1 cellular context compared by ENCODE assay signal in genomic region chr22:36331306-36331911, GRCh38.
TF ChIP-seq lines count a peak whose summit lies in the region.

No MANE protein-coding gene starts in this region.

TF ChIP-seq in HepG2, 621 proteins besides CTCF, POLR2A, EP300 and RAD21 (continued from another document and continues in another):
- TF ChIP-seq ARID3A (IDR thresholded peaks at IDR 0.05; ENCODE audit: low read depth, low read length) (no peak), FOSL2 (CRISPR knock-in tag; IDR thresholded peaks at IDR 0.05) (peak; percentile 86), RFX3 (CRISPR knock-in tag; IDR thresholded peaks at IDR 0.05) (no peak), HNF1B (CRISPR knock-in tag; IDR thresholded peaks at IDR 0.05) (no peak), GMEB1 (CRISPR knock-in tag; IDR thresholded peaks at IDR 0.05; ENCODE audit: borderline replicate concordance) (no peak), ZNF687 (CRISPR knock-in tag; IDR thresholded peaks at IDR 0.05) (peak; percentile 90), AKAP8 (CRISPR knock-in tag; IDR thresholded peaks at IDR 0.05) (no peak), ONECUT2 (CRISPR knock-in tag; IDR thresholded peaks at IDR 0.05) (no peak), CEBPZ (IDR thresholded peaks at IDR 0.05; ENCODE audit: low read length) (no peak), PHB2 (IDR thresholded peaks at IDR 0.05; ENCODE audit: partially characterized antibody) (no peak), ZNF180 (CRISPR knock-in tag; IDR thresholded peaks at IDR 0.05; ENCODE audit: borderline replicate concordance, low read depth) (no peak), HMG20A (CRISPR knock-in tag; IDR thresholded peaks at IDR 0.05; ENCODE audit: borderline replicate concordance) (no peak), IRF9 (CRISPR knock-in tag; IDR thresholded peaks at IDR 0.05; ENCODE audit: borderline replicate concordance) (no peak), GATA4 (IDR thresholded peaks at IDR 0.05; ENCODE audit: borderline replicate concordance, low read depth) (no peak), ZNF577 (CRISPR knock-in tag; IDR thresholded peaks at IDR 0.05; ENCODE audit: borderline replicate concordance, low read depth) (no peak), HNRNPH1 (optimal IDR thresholded peaks at IDR 0.05; ENCODE audit: low read depth, low read length) (no peak), ZNF609 (CRISPR knock-in tag; IDR thresholded peaks at IDR 0.05; ENCODE audit: borderline replicate concordance) (no peak), ZSCAN21 (CRISPR knock-in tag; IDR thresholded peaks at IDR 0.05; ENCODE audit: borderline replicate concordance) (no peak), ZNF251 (CRISPR knock-in tag; IDR thresholded peaks at IDR 0.05) (no peak), ZNF746 (CRISPR knock-in tag; IDR thresholded peaks at IDR 0.05) (no peak), ARNTL (CRISPR knock-in tag; IDR thresholded peaks at IDR 0.05) (no peak), NFE2 (CRISPR knock-in tag; IDR thresholded peaks at IDR 0.05) (no peak), TEAD3 (CRISPR knock-in tag; optimal IDR thresholded peaks at IDR 0.05; ENCODE audit: borderline replicate concordance) (no peak), ZBTB39 (CRISPR knock-in tag; IDR thresholded peaks at IDR 0.05) (no peak), ZNF724P (CRISPR knock-in tag; IDR thresholded peaks at IDR 0.05; ENCODE audit: borderline replicate concordance) (no peak), ZNF350 (CRISPR knock-in tag; IDR thresholded peaks at IDR 0.05; ENCODE audit: borderline replicate concordance, low read depth) (no peak), ZNF451 (CRISPR knock-in tag; IDR thresholded peaks at IDR 0.05) (no peak), MED8 (CRISPR knock-in tag; IDR thresholded peaks at IDR 0.05; ENCODE audit: insufficient replicate concordance) (no peak), ZNF678 (CRISPR knock-in tag; IDR thresholded peaks at IDR 0.05) (no peak), ZNF576 (CRISPR knock-in tag; IDR thresholded peaks at IDR 0.05) (no peak), KDM4B (CRISPR knock-in tag; IDR thresholded peaks at IDR 0.05) (no peak), ZNF816 (CRISPR knock-in tag; IDR thresholded peaks at IDR 0.05; ENCODE audit: borderline replicate concordance) (no peak), ZNF20 (CRISPR knock-in tag; IDR thresholded peaks at IDR 0.05) (no peak), GABPB1 (CRISPR knock-in tag; IDR thresholded peaks at IDR 0.05) (peak; percentile 52; the same call in 1 of the 2 replicates), ELF1 (CRISPR knock-in tag; IDR thresholded peaks at IDR 0.05) (0 out of 2 replicates have a peak, but pooled peaks have one; percentile 24), GABPA (IDR thresholded peaks at IDR 0.05; ENCODE audit: low read depth, low read length) (no peak), GABPA (CRISPR knock-in tag; IDR thresholded peaks at IDR 0.05; ENCODE audit: low read depth) (peak; percentile 65)
- TF ChIP-seq, protein P1, sequence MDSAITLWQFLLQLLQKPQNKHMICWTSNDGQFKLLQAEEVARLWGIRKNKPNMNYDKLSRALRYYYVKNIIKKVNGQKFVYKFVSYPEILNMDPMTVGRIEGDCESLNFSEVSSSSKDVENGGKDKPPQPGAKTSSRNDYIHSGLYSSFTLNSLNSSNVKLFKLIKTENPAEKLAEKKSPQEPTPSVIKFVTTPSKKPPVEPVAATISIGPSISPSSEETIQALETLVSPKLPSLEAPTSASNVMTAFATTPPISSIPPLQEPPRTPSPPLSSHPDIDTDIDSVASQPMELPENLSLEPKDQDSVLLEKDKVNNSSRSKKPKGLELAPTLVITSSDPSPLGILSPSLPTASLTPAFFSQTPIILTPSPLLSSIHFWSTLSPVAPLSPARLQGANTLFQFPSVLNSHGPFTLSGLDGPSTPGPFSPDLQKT (CRISPR knock-in tag; IDR thresholded peaks at IDR 0.05; ENCODE audit: borderline replicate concordance): no peak
